Comparison of ENCODE assay signal across 8 cellular contexts in the genomic region with DNA sequence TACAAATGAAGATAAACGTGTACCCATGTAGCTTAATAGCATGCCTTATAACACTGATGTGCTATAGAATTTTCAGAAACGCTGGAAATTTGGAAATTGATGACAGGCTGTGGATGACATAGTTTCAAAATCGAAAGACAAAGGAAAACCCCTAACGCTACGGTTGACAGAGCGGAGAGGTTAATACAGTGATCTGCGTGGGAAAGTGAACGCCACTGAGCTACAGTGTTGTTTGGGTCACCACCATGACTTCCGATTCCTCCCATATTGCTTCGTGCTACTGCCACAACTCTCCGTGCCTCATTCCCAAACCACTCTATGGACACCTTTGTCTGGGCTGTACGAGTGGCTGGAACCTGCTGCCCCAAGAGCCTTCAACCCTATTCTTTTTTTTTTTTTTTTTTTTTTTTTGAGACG. TPM values are rescaled to one million over a fixed set of nuclear protein-coding genes. Genes with fewer than 3 reads are reported as not detected.
DNase-seq lines count a peak whose midpoint lies in the region; ATAC-seq, FAIRE-seq and TF ChIP-seq lines count a peak whose summit lies in the region.

No MANE protein-coding gene starts in this region.

- H3K4me3 ChIP-seq in cardiac muscle cell: peak overlapping the region; percentile 35
- peak overlapping the region; percentile 34 to 71 (median 49) for H3K4me3 ChIP-seq in breast epithelium
- peak overlapping the region in 3 of 4 donors; percentile 22 to 59 (median 38) for H3K4me3 ChIP-seq in transverse colon

- in situ Hi-C loops in transverse colon (cut with MboI; ENCODE audit: low pct_ligation_motif_present in 1 of 4, low pct_unique_long_range_greater_than_20kb in 1 of 4, low sequenced_read_pairs in 3 of 4): loop anchor here in 1 of 4 donors (25.0 kb wide), 1 partner anchor 381 kb away; no protein-coding TSS in a partner anchor

- H3K4me1 ChIP-seq in cardiac muscle cell (ENCODE audit: low read depth) (peaks cover 4% of the 10 kb centered on the region), breast epithelium (peaks cover 0 to 11% of the 10 kb centered on the region in 2 donors), transverse colon (peaks cover 7 to 30% (median 20%) of the 10 kb centered on the region in 4 donors)

- intact Hi-C loops in Right ventricle myocardium superior (cut with DNase I) (no loop called here), breast epithelium (cut with DNase I; ENCODE audit: low total_unique reads) (no loop called here), transverse colon (cut with DNase I; ENCODE audit: low total_unique reads) (loop anchor here (2.0 kb wide), 1 partner anchor 74 kb away; no protein-coding TSS in a partner anchor), cardiac septum (cut with DNase I) (no loop called here)

- H3K36me3 ChIP-seq in cardiac muscle cell (no peaks in the 10 kb centered on the region), breast epithelium (no peaks in the 10 kb centered on the region), transverse colon (no peaks in the 10 kb centered on the region)

- TF ChIP-seq POLR2A in breast epithelium (IDR thresholded peaks at IDR 0.05) (no peak), transverse colon (IDR thresholded peaks at IDR 0.05) (no peak)

- no peak for FAIRE-seq in frontal cortex (lab: Jason Lieb, UNC)

- no peak for DNase-seq in cardiac muscle cell (ENCODE audit: low read depth in 1 of 2, low spot score in 1 of 2)
- no peak for DNase-seq in Right ventricle myocardium superior
- DNase-seq in breast epithelium (ENCODE audit: low spot score in 2 of 2): no peak
- no peak for DNase-seq in transverse colon
- DNase-seq in NCI-H2171 (lab: John Stamatoyannopoulos, UW): no peak
- no peak for DNase-seq in frontal cortex (ENCODE audit: low spot score in 2 of 2)
- DNase-seq in cardiac septum (ENCODE audit: low spot score): no peak

- no peak for TF ChIP-seq EP300 in transverse colon (IDR thresholded peaks at IDR 0.05; ENCODE audit: low read depth)

- 8 to 9% methylated on average over 8 to 13 of the region's 13 CpGs for WGBS in transverse colon (ENCODE audit: low coverage in 1 of 2), 2 donors

- no peak for ATAC-seq in Right ventricle myocardium superior (ENCODE audit: poor library complexity)
- ATAC-seq in HG03159 (IDR thresholded peaks at IDR 0.05; ENCODE audit: unreplicated experiment): peak; percentile 41

- peaks cover 100% of the 10 kb centered on the region for H3K27me3 ChIP-seq in cardiac muscle cell
- peaks cover 6 to 97% of the 10 kb centered on the region in 2 donors for H3K27me3 ChIP-seq in breast epithelium
- peaks cover 100% of the 10 kb centered on the region for H3K27me3 ChIP-seq in transverse colon

- H3K9me3 ChIP-seq in cardiac muscle cell (ENCODE audit: low read depth) (no peaks in the 10 kb centered on the region), breast epithelium (peaks cover 0 to 5% of the 10 kb centered on the region in 2 donors), transverse colon (no peaks in the 10 kb centered on the region)

- TF ChIP-seq CTCF in cardiac muscle cell (IDR thresholded peaks at IDR 0.05; ENCODE audit: low read depth, low read length): no peak
- TF ChIP-seq CTCF in breast epithelium (IDR thresholded peaks at IDR 0.05): no peak
- TF ChIP-seq CTCF in transverse colon (IDR thresholded peaks at IDR 0.05): no peak

- H3K27ac ChIP-seq in cardiac muscle cell (no peak overlapping the region), breast epithelium (no peak overlapping the region), transverse colon (no peak overlapping the region)

RNA-seq across cellular contexts. Expression of gene OTP, which starts 7.3 kb away (rescaled TPM):
- not detected in 2 replicates for total RNA-seq in cardiac muscle cell
- not detected in 2 replicates for polyA plus RNA-seq in cardiac muscle cell
- total RNA-seq in Right ventricle myocardium superior: not detected
- under 1 TPM in 1 of 3 donors, not detected in 2; 0.15 TPM for total RNA-seq in breast epithelium
- not detected for total RNA-seq in transverse colon
- total RNA-seq in frontal cortex: not detected
- not detected for total RNA-seq in cardiac septum
